Comparison of ENCODE assay signal across 1 cellular context in genomic region chr1:25031966-25032667, GRCh38.
TF ChIP-seq lines count a peak whose summit lies in the region.

No MANE protein-coding gene starts in this region.

TF ChIP-seq in GM12878, 131 proteins besides CTCF, POLR2A, EP300 and RAD21 (continued from another document and continues in another):
- TF ChIP-seq CEBPZ (IDR thresholded peaks at IDR 0.05; ENCODE audit: low read depth, low read length) (no peak), RFX5 (IDR thresholded peaks at IDR 0.05; ENCODE audit: low read depth, low read length) (no peak), E2F8 (IDR thresholded peaks at IDR 0.05; ENCODE audit: low read depth, partially characterized antibody) (no peak), PAX8 (IDR thresholded peaks at IDR 0.05) (no peak), ZNF24 (IDR thresholded peaks at IDR 0.05) (no peak), NFIC (IDR thresholded peaks at IDR 0.05; ENCODE audit: low read depth, low read length) (no peak), NFXL1 (IDR thresholded peaks at IDR 0.05; ENCODE audit: borderline replicate concordance) (no peak), ESRRA (IDR thresholded peaks at IDR 0.05; ENCODE audit: low read length) (no peak), PAX5 (IDR thresholded peaks at IDR 0.05; ENCODE audit: borderline replicate concordance, low read depth, low read length) (peak; percentile 73; the same call in 1 of the 2 replicates), ETV6 (conservative IDR thresholded peaks at IDR 0.05 in 1 of 2, IDR thresholded peaks at IDR 0.05 in 1 of 2; ENCODE audit: borderline replicate concordance in 1 of 2, low read depth in 1 of 2) (no peak), PML (IDR thresholded peaks at IDR 0.05; ENCODE audit: low read length) (no peak), ASH2L (IDR thresholded peaks at IDR 0.05; ENCODE audit: borderline replicate concordance, low read depth) (peak; percentile 84; the same call in 1 of the 2 replicates), CREB1 (IDR thresholded peaks at IDR 0.05; ENCODE audit: low read depth) (no peak), JUNB (IDR thresholded peaks at IDR 0.05) (peak; percentile 52; the same call in 1 of the 2 replicates), RB1 (IDR thresholded peaks at IDR 0.05; ENCODE audit: borderline replicate concordance) (peak; percentile 40; the same call in 1 of the 2 replicates), DPF2 (IDR thresholded peaks at IDR 0.05) (peak; percentile 88), CEBPB (IDR thresholded peaks at IDR 0.05; ENCODE audit: borderline replicate concordance in 1 of 2, low read depth in 2 of 2, low read length in 2 of 2) (no peak), NRF1 (conservative IDR thresholded peaks at IDR 0.05; ENCODE audit: low read depth, low read length) (no peak), MTA2 (IDR thresholded peaks at IDR 0.05; ENCODE audit: low read depth) (no peak; the same call in 1 of the 2 replicates), IRF3 (IDR thresholded peaks at IDR 0.05) (no peak), EED (IDR thresholded peaks at IDR 0.05; ENCODE audit: low read depth) (peak; percentile 91), TCF3 (IDR thresholded peaks at IDR 0.05; ENCODE audit: borderline replicate concordance, insufficient read depth, low read depth, low read length) (no peak), TCF12 (IDR thresholded peaks at IDR 0.05; ENCODE audit: low read depth, low read length) (peak; percentile 85), SUPT20H (IDR thresholded peaks at IDR 0.05; ENCODE audit: borderline replicate concordance, control insufficient read depth, low read depth, low read length) (no peak), ZSCAN29 (IDR thresholded peaks at IDR 0.05) (peak; percentile 57; the same call in 1 of the 2 replicates), ZZZ3 (IDR thresholded peaks at IDR 0.05; ENCODE audit: control insufficient read depth, insufficient read length, low read depth) (no peak), RELB (IDR thresholded peaks at IDR 0.05; ENCODE audit: low read depth) (peak; percentile 85), ZNF384 (IDR thresholded peaks at IDR 0.05; ENCODE audit: borderline replicate concordance, low read depth, low read length) (peak; percentile 90), IRF4 (IDR thresholded peaks at IDR 0.05; ENCODE audit: low read depth, low read length) (peak; percentile 70), MLLT1 (IDR thresholded peaks at IDR 0.05) (no peak), CHD2 (IDR thresholded peaks at IDR 0.05; ENCODE audit: borderline replicate concordance, low read depth, low read length) (peak; percentile 50), NR2F1 (conservative IDR thresholded peaks at IDR 0.05) (peak; percentile 94)
- TF ChIP-seq, protein P1, sequence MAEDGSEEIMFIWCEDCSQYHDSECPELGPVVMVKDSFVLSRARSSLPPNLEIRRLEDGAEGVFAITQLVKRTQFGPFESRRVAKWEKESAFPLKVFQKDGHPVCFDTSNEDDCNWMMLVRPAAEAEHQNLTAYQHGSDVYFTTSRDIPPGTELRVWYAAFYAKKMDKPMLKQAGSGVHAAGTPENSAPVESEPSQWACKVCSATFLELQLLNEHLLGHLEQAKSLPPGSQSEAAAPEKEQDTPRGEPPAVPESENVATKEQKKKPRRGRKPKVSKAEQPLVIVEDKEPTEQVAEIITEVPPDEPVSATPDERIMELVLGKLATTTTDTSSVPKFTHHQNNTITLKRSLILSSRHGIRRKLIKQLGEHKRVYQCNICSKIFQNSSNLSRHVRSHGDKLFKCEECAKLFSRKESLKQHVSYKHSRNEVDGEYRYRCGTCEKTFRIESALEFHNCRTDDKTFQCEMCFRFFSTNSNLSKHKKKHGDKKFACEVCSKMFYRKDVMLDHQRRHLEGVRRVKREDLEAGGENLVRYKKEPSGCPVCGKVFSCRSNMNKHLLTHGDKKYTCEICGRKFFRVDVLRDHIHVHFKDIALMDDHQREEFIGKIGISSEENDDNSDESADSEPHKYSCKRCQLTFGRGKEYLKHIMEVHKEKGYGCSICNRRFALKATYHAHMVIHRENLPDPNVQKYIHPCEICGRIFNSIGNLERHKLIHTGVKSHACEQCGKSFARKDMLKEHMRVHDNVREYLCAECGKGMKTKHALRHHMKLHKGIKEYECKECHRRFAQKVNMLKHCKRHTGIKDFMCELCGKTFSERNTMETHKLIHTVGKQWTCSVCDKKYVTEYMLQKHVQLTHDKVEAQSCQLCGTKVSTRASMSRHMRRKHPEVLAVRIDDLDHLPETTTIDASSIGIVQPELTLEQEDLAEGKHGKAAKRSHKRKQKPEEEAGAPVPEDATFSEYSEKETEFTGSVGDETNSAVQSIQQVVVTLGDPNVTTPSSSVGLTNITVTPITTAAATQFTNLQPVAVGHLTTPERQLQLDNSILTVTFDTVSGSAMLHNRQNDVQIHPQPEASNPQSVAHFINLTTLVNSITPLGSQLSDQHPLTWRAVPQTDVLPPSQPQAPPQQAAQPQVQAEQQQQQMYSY (CRISPR knock-in tag; IDR thresholded peaks at IDR 0.05): no peak
- TF ChIP-seq, protein P2, sequence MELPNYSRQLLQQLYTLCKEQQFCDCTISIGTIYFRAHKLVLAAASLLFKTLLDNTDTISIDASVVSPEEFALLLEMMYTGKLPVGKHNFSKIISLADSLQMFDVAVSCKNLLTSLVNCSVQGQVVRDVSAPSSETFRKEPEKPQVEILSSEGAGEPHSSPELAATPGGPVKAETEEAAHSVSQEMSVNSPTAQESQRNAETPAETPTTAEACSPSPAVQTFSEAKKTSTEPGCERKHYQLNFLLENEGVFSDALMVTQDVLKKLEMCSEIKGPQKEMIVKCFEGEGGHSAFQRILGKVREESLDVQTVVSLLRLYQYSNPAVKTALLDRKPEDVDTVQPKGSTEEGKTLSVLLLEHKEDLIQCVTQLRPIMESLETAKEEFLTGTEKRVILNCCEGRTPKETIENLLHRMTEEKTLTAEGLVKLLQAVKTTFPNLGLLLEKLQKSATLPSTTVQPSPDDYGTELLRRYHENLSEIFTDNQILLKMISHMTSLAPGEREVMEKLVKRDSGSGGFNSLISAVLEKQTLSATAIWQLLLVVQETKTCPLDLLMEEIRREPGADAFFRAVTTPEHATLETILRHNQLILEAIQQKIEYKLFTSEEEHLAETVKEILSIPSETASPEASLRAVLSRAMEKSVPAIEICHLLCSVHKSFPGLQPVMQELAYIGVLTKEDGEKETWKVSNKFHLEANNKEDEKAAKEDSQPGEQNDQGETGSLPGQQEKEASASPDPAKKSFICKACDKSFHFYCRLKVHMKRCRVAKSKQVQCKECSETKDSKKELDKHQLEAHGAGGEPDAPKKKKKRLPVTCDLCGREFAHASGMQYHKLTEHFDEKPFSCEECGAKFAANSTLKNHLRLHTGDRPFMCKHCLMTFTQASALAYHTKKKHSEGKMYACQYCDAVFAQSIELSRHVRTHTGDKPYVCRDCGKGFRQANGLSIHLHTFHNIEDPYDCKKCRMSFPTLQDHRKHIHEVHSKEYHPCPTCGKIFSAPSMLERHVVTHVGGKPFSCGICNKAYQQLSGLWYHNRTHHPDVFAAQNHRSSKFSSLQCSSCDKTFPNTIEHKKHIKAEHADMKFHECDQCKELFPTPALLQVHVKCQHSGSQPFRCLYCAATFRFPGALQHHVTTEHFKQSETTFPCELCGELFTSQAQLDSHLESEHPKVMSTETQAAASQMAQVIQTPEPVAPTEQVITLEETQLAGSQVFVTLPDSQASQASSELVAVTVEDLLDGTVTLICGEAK (IDR thresholded peaks at IDR 0.05; ENCODE audit: borderline replicate concordance): no peak
- TF ChIP-seq, protein P3, sequence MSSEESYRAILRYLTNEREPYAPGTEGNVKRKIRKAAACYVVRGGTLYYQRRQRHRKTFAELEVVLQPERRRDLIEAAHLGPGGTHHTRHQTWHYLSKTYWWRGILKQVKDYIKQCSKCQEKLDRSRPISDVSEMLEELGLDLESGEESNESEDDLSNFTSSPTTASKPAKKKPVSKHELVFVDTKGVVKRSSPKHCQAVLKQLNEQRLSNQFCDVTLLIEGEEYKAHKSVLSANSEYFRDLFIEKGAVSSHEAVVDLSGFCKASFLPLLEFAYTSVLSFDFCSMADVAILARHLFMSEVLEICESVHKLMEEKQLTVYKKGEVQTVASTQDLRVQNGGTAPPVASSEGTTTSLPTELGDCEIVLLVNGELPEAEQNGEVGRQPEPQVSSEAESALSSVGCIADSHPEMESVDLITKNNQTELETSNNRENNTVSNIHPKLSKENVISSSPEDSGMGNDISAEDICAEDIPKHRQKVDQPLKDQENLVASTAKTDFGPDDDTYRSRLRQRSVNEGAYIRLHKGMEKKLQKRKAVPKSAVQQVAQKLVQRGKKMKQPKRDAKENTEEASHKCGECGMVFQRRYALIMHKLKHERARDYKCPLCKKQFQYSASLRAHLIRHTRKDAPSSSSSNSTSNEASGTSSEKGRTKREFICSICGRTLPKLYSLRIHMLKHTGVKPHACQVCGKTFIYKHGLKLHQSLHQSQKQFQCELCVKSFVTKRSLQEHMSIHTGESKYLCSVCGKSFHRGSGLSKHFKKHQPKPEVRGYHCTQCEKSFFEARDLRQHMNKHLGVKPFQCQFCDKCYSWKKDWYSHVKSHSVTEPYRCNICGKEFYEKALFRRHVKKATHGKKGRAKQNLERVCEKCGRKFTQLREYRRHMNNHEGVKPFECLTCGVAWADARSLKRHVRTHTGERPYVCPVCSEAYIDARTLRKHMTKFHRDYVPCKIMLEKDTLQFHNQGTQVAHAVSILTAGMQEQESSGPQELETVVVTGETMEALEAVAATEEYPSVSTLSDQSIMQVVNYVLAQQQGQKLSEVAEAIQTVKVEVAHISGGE (CRISPR knock-in tag; IDR thresholded peaks at IDR 0.05): no peak
